ENCODE assay signal across 8 cellular contexts in genomic region chr9:86948153-86948929, GRCh38. TPM values are rescaled to one million over a fixed set of nuclear protein-coding genes. Genes with fewer than 3 reads are reported as not detected.
DNase-seq lines count a peak whose midpoint lies in the region; ATAC-seq and TF ChIP-seq lines count a peak whose summit lies in the region.

No MANE protein-coding gene starts in this region.

- H3K4me3 ChIP-seq in ectodermal cell (ENCODE audit: insufficient read depth, low read depth, low read length) (peak overlapping the region; percentile 40), lung (peak overlapping the region; percentile 39)

- H3K27me3 ChIP-seq in ectodermal cell (ENCODE audit: control insufficient read depth, insufficient read depth, low read length, poor library complexity, severe bottlenecking) (no peaks in the 10 kb centered on the region), lung (ENCODE audit: control insufficient read depth, insufficient read depth) (no peaks in the 10 kb centered on the region)

- 1% methylated on average over 35 of the region's 35 CpGs for whole genome bisulfite sequencing in ectodermal cell, 2 experiments
- WGBS in lung, 2 donors = 1 to 2% methylated on average over 35 of the region's 35 CpGs

- peak; percentile 39 for DNase-seq in SIG-M5 treated with dmso at 0.1 percent for 504 hours (lab: John Stamatoyannopoulos, UW; ENCODE audit: unreplicated experiment)
- DNase-seq in SIG-M5 (lab: John Stamatoyannopoulos, UW) = no peak
- DNase-seq in NCI-H510A treated with DMSO at 0.1 percent for 48 hours (lab: John Stamatoyannopoulos, UW) = peak; percentile 44
- peak; percentile 73 to 78 for DNase-seq in activated CD4-positive, alpha-beta T cell treated with anti-CD3 and anti-CD28 coated beads, Interleukin-2, amount 50 U/mL, for 48 hours
- peak; percentile 74 for DNase-seq in lung (ENCODE audit: low spot score)
- DNase-seq in stimulated activated CD4-positive, alpha-beta T cell treated with anti-CD3 and anti-CD28 coated beads, TNF-alpha, amount 100 ng/mL, for 24 hours (ENCODE audit: low read depth in 3 of 3) = peak; percentile 49 to 66 (median 55)

- ATAC-seq in HG03039 (IDR thresholded peaks at IDR 0.05; ENCODE audit: unreplicated experiment) (peak; percentile 53), lung (ENCODE audit: insufficient read depth, low FRiP score) (peak; percentile 74)

- H3K4me1 ChIP-seq in ectodermal cell (ENCODE audit: control insufficient read depth, insufficient read depth, low read length) (peaks cover 10% of the 10 kb centered on the region), lung (ENCODE audit: control insufficient read depth in 2 of 2, insufficient read depth in 2 of 2, low read length in 2 of 2) (peaks cover 7 to 10% of the 10 kb centered on the region in 2 donors)

- H3K27ac ChIP-seq in ectodermal cell (ENCODE audit: insufficient read depth, low read depth, low read length, poor library complexity, severe bottlenecking) = peak overlapping the region; percentile 79
- peak overlapping the region in 1 of 2 donors; percentile 74 for H3K27ac ChIP-seq in lung (ENCODE audit: low read depth in 1 of 2, low read length in 1 of 2)

- H3K36me3 ChIP-seq in ectodermal cell (ENCODE audit: control insufficient read depth, insufficient read depth, low read length) = peaks cover 2% of the 10 kb centered on the region
- H3K36me3 ChIP-seq in lung (ENCODE audit: control insufficient read depth in 2 of 2, insufficient read depth in 2 of 2, low read length in 2 of 2) = no peaks in the 10 kb centered on the region

- TF ChIP-seq CTCF in lung (IDR thresholded peaks at IDR 0.05; ENCODE audit: control extremely low read depth, extremely low read depth) = peak; percentile 48

- H3K9me3 ChIP-seq in ectodermal cell (ENCODE audit: control insufficient read depth, low read length) (no peaks in the 10 kb centered on the region), lung (ENCODE audit: control insufficient read depth in 2 of 2, insufficient read depth in 1 of 2, low read length in 1 of 2) (peaks cover 0 to 3% of the 10 kb centered on the region in 2 donors)

RNA-seq across cellular contexts. Expression of gene GAS1, which starts 1.0 kb away (rescaled TPM):
- 93.2 TPM for polyA plus RNA-seq in ectodermal cell (2013, experiment 1 of 4)
- 93.8 TPM for polyA plus RNA-seq in ectodermal cell (2013, experiment 2 of 4)
- 102 TPM for polyA plus RNA-seq in ectodermal cell (2013, experiment 3 of 4)
- 119 TPM for polyA plus RNA-seq in ectodermal cell (2013, experiment 4 of 4)
- total RNA-seq in lung = 10 to 100 TPM; 13.5 to 21.2 TPM
- 1 to 10 TPM; 5.3 to 7.3 TPM for polyA plus RNA-seq in lung
